Comparison of ENCODE assay signal across 14 cellular contexts in genomic region chr20:47546184-47547033, GRCh38. TPM values are rescaled to one million over a fixed set of nuclear protein-coding genes. Genes with fewer than 3 reads are reported as not detected.
DNase-seq lines count a peak whose midpoint lies in the region; ATAC-seq and TF ChIP-seq lines count a peak whose summit lies in the region.
"Had no signal": no experiment of that assay in that cellular context is flagged by ENCODE, and none has a peak within 500 bp of the region (broad histone marks: within the 10 kb centered on the region; RNA-seq: fewer than 3 reads in every experiment).

No MANE protein-coding gene starts in this region.

- ATAC-seq in sciatic nerve (no peak), HG03045 (IDR thresholded peaks at IDR 0.05; ENCODE audit: unreplicated experiment) (no peak)
- ATAC-seq: left ventricle myocardium superior had no signal

- H3K9me3 ChIP-seq in osteoblast (ENCODE audit: low read depth, low read length) = no peaks in the 10 kb centered on the region
- H3K9me3 ChIP-seq: esophagus muscularis mucosa had no signal

- H3K27ac ChIP-seq in osteoblast (ENCODE audit: low read depth, low read length) = peak overlapping the region; percentile 84
- H3K27ac ChIP-seq: esophagus muscularis mucosa, HL-60 had no signal

- DNase-seq in NCI-H510A treated with DMSO at 0.1 percent for 48 hours (lab: John Stamatoyannopoulos, UW) = peak; percentile 26
- no peak for DNase-seq in NCI-H510A (lab: John Stamatoyannopoulos, UW)
- DNase-seq in LoVo (ENCODE audit: low spot score) = peak; percentile 21
- DNase-seq in epithelial cell of esophagus (ENCODE audit: low read depth) = peak; percentile 88
- peak; percentile 79 for DNase-seq in osteoblast (ENCODE audit: insufficient read length, low spot score, missing footprints)
- no peak for DNase-seq in sciatic nerve (ENCODE audit: low spot score)
- DNase-seq in NCI-H1048 (lab: John Stamatoyannopoulos, UW) = no peak
- DNase-seq: anterior cingulate cortex; left ventricle myocardium superior; NCI-H1694; stimulated activated CD8-positive, alpha-beta memory T cell treated with anti-CD3 and anti-CD28 coated beads, Interleukin-4, amount 100 ng/mL, for 48 hours had no signal

- intact Hi-C loops in sciatic nerve (cut with DNase I) = no loop called here

- H3K36me3 ChIP-seq in osteoblast (ENCODE audit: insufficient read depth, low read length) = no peaks in the 10 kb centered on the region
- H3K36me3 ChIP-seq: esophagus muscularis mucosa had no signal

- no peaks in the 10 kb centered on the region for H3K27me3 ChIP-seq in osteoblast (ENCODE audit: insufficient read depth, low read length)
- H3K27me3 ChIP-seq: esophagus muscularis mucosa had no signal

- peaks cover 63% of the 10 kb centered on the region for H3K79me2 ChIP-seq in osteoblast (ENCODE audit: insufficient read depth, low read length)

- H3K4me2 ChIP-seq in osteoblast (ENCODE audit: insufficient read depth, low read length) = peak overlapping the region; percentile 59

- TF ChIP-seq CTCF in epithelial cell of esophagus (IDR thresholded peaks at IDR 0.05; ENCODE audit: insufficient read depth, low read depth, low read length, missing control alignments) (no peak), osteoblast (IDR thresholded peaks at IDR 0.05; ENCODE audit: extremely low read depth, low read depth, low read length) (no peak)

- H2AFZ ChIP-seq in osteoblast (ENCODE audit: low read length) = no peak overlapping the region

- H3K4me1 ChIP-seq in osteoblast (ENCODE audit: insufficient read depth, low read length) = peaks cover 41% of the 10 kb centered on the region

- H3K4me3 ChIP-seq in epithelial cell of esophagus (ENCODE audit: low read length) = no peak overlapping the region
- H3K4me3 ChIP-seq in osteoblast (ENCODE audit: insufficient read depth, low read length) = no peak overlapping the region
- H3K4me3 ChIP-seq: esophagus muscularis mucosa had no signal

- H4K20me1 ChIP-seq in osteoblast (ENCODE audit: insufficient read depth, low read length) = peaks cover 24% of the 10 kb centered on the region

RNA-seq across cellular contexts. Expression of gene NCOA3, which starts 44.7 kb away (rescaled TPM):
- total RNA-seq in osteoblast (41.5 and 44.5 TPM in 2 replicates), sciatic nerve (49.3 TPM)

Comparison
In these comparisons a context has a peak if more than half of its experiments do, and no peak if none do; other contexts are left out.
1. DNase-seq: peak in NCI-H510A treated with DMSO at 0.1 percent for 48 hours (single experiment), LoVo (single experiment), epithelial cell of esophagus (single experiment) and osteoblast (single experiment); none in NCI-H510A (single experiment), sciatic nerve (single experiment) and NCI-H1048 (single experiment).